In the genomic region with DNA sequence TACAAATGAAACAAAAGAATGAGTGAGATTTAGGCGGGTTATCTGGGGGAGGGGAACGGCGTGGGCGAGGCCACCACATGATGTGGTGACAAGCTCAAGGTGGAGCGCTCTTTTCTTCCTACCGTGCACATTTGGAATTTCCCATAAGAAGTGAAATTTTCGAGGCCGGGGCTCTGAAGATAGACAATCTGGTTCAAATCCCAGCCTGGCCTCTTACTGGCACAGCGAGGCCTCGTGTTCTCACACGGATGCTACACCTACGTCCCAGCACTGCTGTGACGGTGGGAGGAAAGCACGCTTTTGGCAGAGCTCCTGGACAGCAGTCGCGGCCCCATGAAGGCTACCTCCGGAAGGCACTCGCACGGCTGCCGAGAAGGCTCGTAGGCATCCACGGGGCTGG, we compare ENCODE assay signal across 10 cellular contexts. TPM values are rescaled to one million over a fixed set of nuclear protein-coding genes. Genes with fewer than 3 reads are reported as not detected.
DNase-seq lines count a peak whose midpoint lies in the region; ATAC-seq lines count a peak whose summit lies in the region.
"Had no signal": no experiment of that assay in that cellular context is flagged by ENCODE, and none has a peak within 500 bp of the region (broad histone marks: within the 10 kb centered on the region; RNA-seq: fewer than 3 reads in every experiment).

No MANE protein-coding gene starts in this region.

- H3K4me1 Mint-ChIP-seq in activated T-helper 1 cell treated with anti-CD3 and anti-CD28 coated beads, Interleukin-12 subunit alpha, Interleukin-12 subunit beta, Interleukin-2, Interleukin-4 antibody, amounts not matched to agents 30 ng/mL and 10 ng/mL and 1 ng/mL, durations not matched to agents 14 hours and 24 hours and 36 hours (ENCODE audit: low read depth), result peaks cover 6% of the 10 kb centered on the region

- DNase-seq in activated naive CD4-positive, alpha-beta T cell treated with Interleukin-2 at 50 U/mL for 16 hours, result peak; percentile 45
- no peak for DNase-seq in activated naive CD4-positive, alpha-beta T cell treated with anti-CD3 and anti-CD28 coated beads, Interleukin-2, amount 50 U/mL, for 16 hours
- DNase-seq in activated T-helper 1 cell treated with anti-CD3 and anti-CD28 coated beads, Interleukin-12 subunit alpha, Interleukin-12 subunit beta, Interleukin-2, Interleukin-4 antibody, amounts not matched to agents 30 ng/mL and 10 ng/mL and 1 ng/mL, durations not matched to agents 14 hours and 24 hours and 36 hours (ENCODE audit: low spot score), result no peak
- DNase-seq in head of caudate nucleus (peak in 41 of 42 donors; percentile 30 to 83 (median 60)), T-helper 9 cell (no peak)
- DNase-seq in stimulated activated CD4-positive, alpha-beta T cell treated with anti-CD3 and anti-CD28 coated beads, Interleukin-2, amount 100 ng/mL, for 48 hours, result peak; percentile 11 to 23
- DNase-seq: KG1, NCI-H2081 treated with DMSO at 0.1 percent for 48 hours had no signal

- H3K27ac Mint-ChIP-seq in activated T-helper 1 cell treated with anti-CD3 and anti-CD28 coated beads, Interleukin-12 subunit alpha, Interleukin-12 subunit beta, Interleukin-2, Interleukin-4 antibody, amounts not matched to agents 30 ng/mL and 10 ng/mL and 1 ng/mL, durations not matched to agents 14 hours and 24 hours and 36 hours, result peak overlapping the region; percentile 55

- no peaks in the 10 kb centered on the region for H3K27me3 Mint-ChIP-seq in activated T-helper 1 cell treated with anti-CD3 and anti-CD28 coated beads, Interleukin-12 subunit alpha, Interleukin-12 subunit beta, Interleukin-2, Interleukin-4 antibody, amounts not matched to agents 30 ng/mL and 10 ng/mL and 1 ng/mL, durations not matched to agents 14 hours and 24 hours and 36 hours (ENCODE audit: insufficient read depth)

- no peaks in the 10 kb centered on the region for H3K9me3 Mint-ChIP-seq in activated T-helper 1 cell treated with anti-CD3 and anti-CD28 coated beads, Interleukin-12 subunit alpha, Interleukin-12 subunit beta, Interleukin-2, Interleukin-4 antibody, amounts not matched to agents 30 ng/mL and 10 ng/mL and 1 ng/mL, durations not matched to agents 14 hours and 24 hours and 36 hours

- intact Hi-C loops in activated T-helper 1 cell treated with anti-CD3 and anti-CD28 coated beads, Interleukin-12 subunit alpha, Interleukin-12 subunit beta, Interleukin-2, Interleukin-4 antibody, amounts not matched to agents 30 ng/mL and 10 ng/mL and 1 ng/mL, durations not matched to agents 14 hours and 24 hours and 36 hours (cut with micrococcal nuclease), result no loop called here
- intact Hi-C loops in head of caudate nucleus (cut with DNase I), result no loop called here

- H3K4me3 Mint-ChIP-seq in activated T-helper 1 cell treated with anti-CD3 and anti-CD28 coated beads, Interleukin-12 subunit alpha, Interleukin-12 subunit beta, Interleukin-2, Interleukin-4 antibody, amounts not matched to agents 30 ng/mL and 10 ng/mL and 1 ng/mL, durations not matched to agents 14 hours and 24 hours and 36 hours, result no peak overlapping the region

- peaks cover 26% of the 10 kb centered on the region for H3K36me3 Mint-ChIP-seq in activated T-helper 1 cell treated with anti-CD3 and anti-CD28 coated beads, Interleukin-12 subunit alpha, Interleukin-12 subunit beta, Interleukin-2, Interleukin-4 antibody, amounts not matched to agents 30 ng/mL and 10 ng/mL and 1 ng/mL, durations not matched to agents 14 hours and 24 hours and 36 hours (ENCODE audit: low read depth)

- ATAC-seq in HG02588 (IDR thresholded peaks at IDR 0.05; ENCODE audit: unreplicated experiment) (no peak), GM21367 (IDR thresholded peaks at IDR 0.05; ENCODE audit: unreplicated experiment) (no peak)

RNA-seq across cellular contexts. Expression of gene ZDHHC7, which starts 25.2 kb away (rescaled TPM):
- total RNA-seq in activated T-helper 1 cell treated with anti-CD3 and anti-CD28 coated beads, Interleukin-12 subunit alpha, Interleukin-12 subunit beta, Interleukin-2, Interleukin-4 antibody, amounts not matched to agents 30 ng/mL and 10 ng/mL and 1 ng/mL, durations not matched to agents 14 hours and 24 hours and 36 hours, result 29.0 and 30.6 TPM in 2 replicates

RNA-seq across cellular contexts. Expression of gene KIAA0513, which starts 41.5 kb away (rescaled TPM):
- 12.6 and 12.9 TPM in 2 replicates for total RNA-seq in activated T-helper 1 cell treated with anti-CD3 and anti-CD28 coated beads, Interleukin-12 subunit alpha, Interleukin-12 subunit beta, Interleukin-2, Interleukin-4 antibody, amounts not matched to agents 30 ng/mL and 10 ng/mL and 1 ng/mL, durations not matched to agents 14 hours and 24 hours and 36 hours

Comparison
In these comparisons a context has a peak if more than half of its experiments do, and no peak if none do; other contexts are left out.
1. DNase-seq: peak in activated naive CD4-positive, alpha-beta T cell treated with Interleukin-2 at 50 U/mL for 16 hours (single experiment), head of caudate nucleus (41 of 42) and stimulated activated CD4-positive, alpha-beta T cell treated with anti-CD3 and anti-CD28 coated beads, Interleukin-2, amount 100 ng/mL, for 48 hours (2 of 2); none in activated naive CD4-positive, alpha-beta T cell treated with anti-CD3 and anti-CD28 coated beads, Interleukin-2, amount 50 U/mL, for 16 hours (single experiment), activated T-helper 1 cell treated with anti-CD3 and anti-CD28 coated beads, Interleukin-12 subunit alpha, Interleukin-12 subunit beta, Interleukin-2, Interleukin-4 antibody, amounts not matched to agents 30 ng/mL and 10 ng/mL and 1 ng/mL, durations not matched to agents 14 hours and 24 hours and 36 hours (single experiment) and T-helper 9 cell (single experiment).